19 cellular contexts compared by ENCODE assay signal in the genomic region with DNA sequence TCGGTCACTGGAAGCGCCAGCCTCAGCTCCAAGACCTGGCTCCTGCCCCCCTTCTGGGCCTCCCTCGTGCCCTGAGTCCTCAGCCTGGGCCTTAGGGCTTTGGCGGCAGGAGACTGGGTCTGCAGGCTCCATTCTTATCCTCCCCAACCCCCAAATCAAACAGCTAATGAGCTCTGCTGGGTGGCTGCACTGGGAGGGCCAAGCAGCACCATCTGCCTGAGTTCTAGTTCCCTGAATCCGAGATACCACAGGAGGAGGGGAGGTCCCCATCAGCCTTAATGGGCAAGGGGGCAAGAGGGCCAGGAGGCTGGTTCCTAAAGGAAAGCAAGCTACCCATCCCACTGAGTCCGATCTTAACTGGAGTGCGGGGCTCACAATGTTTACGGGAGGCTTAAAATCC. TPM values are rescaled to one million over a fixed set of nuclear protein-coding genes. Genes with fewer than 3 reads are reported as not detected.
DNase-seq lines count a peak whose midpoint lies in the region; ATAC-seq lines count a peak whose summit lies in the region.
"Had no signal": no experiment of that assay in that cellular context is flagged by ENCODE, and none has a peak within 500 bp of the region (broad histone marks: within the 10 kb centered on the region; RNA-seq: fewer than 3 reads in every experiment).

No MANE protein-coding gene starts in this region.

- DNase-seq in DMS 273 treated with DMSO at 0.1 percent for 48 hours (lab: John Stamatoyannopoulos, UW), result peak; percentile 44
- peak; percentile 61 for DNase-seq in H7
- peak; percentile 62 for DNase-seq in NCI-H510A (lab: John Stamatoyannopoulos, UW)
- DNase-seq: activated CD4-positive, alpha-beta T cell treated with anti-CD3 and anti-CD28 coated beads, Interleukin-2, amount 50 U/mL, for 4 hours; activated naive CD4-positive, alpha-beta T cell treated with anti-CD3 and anti-CD28 coated beads, Interleukin-2, amount 10 ng/mL, durations not matched to agents 7 days and 5 days; Calu3; left colon; RPMI8226; stimulated activated CD4-positive, alpha-beta T cell treated with anti-CD3 and anti-CD28 coated beads, Interleukin-12 subunit alpha, Interleukin-12 subunit beta, amount 100 ng/mL, for 4 hours had no signal

- H3K36me3 ChIP-seq in H7 (replicated peaks; ENCODE audit: control insufficient read depth, insufficient read depth, low read length), result no peaks in the 10 kb centered on the region
- no peaks in the 10 kb centered on the region for H3K36me3 ChIP-seq in iPS-15b (ENCODE audit: control insufficient read depth, insufficient read depth, low read length)

- H3K9me3 ChIP-seq in iPS-15b (ENCODE audit: control insufficient read depth, insufficient read depth, low read length), result no peaks in the 10 kb centered on the region

- H3K4me3 Mint-ChIP-seq in stimulated activated memory B cell treated with anti-CD40 and anti-IgM and Interleukin-4, amounts not matched to agents 10 μg/mL and 1 μg/mL and 100 μg/mL, for 72 hours, result no peak overlapping the region
- H3K4me3 Mint-ChIP-seq: activated naive CD4-positive, alpha-beta T cell treated with anti-CD3 and anti-CD28 coated beads, Interleukin-2, amount 10 ng/mL, durations not matched to agents 7 days and 5 days; nephron had no signal

- H3K4me1 ChIP-seq in iPS-15b (ENCODE audit: control insufficient read depth, insufficient read depth, low read length), result no peaks in the 10 kb centered on the region

- H3K27me3 ChIP-seq in H7 (ENCODE audit: control insufficient read depth, insufficient read depth, low read length), result no peaks in the 10 kb centered on the region
- no peaks in the 10 kb centered on the region for H3K27me3 ChIP-seq in iPS-15b (ENCODE audit: control insufficient read depth, insufficient read depth, low read length)

- no peaks in the 10 kb centered on the region for H3K9me3 Mint-ChIP-seq in stimulated activated memory B cell treated with anti-CD40 and anti-IgM and Interleukin-4, amounts not matched to agents 10 μg/mL and 1 μg/mL and 100 μg/mL, for 72 hours
- H3K9me3 Mint-ChIP-seq: activated naive CD4-positive, alpha-beta T cell treated with anti-CD3 and anti-CD28 coated beads, Interleukin-2, amount 10 ng/mL, durations not matched to agents 7 days and 5 days; nephron had no signal

- ATAC-seq in HG02973 (IDR thresholded peaks at IDR 0.05; ENCODE audit: unreplicated experiment) (no peak), GM21390 (IDR thresholded peaks at IDR 0.05; ENCODE audit: unreplicated experiment) (no peak)
- ATAC-seq in stimulated activated memory B cell treated with anti-CD40 and anti-IgM and Interleukin-4, amounts not matched to agents 10 μg/mL and 1 μg/mL and 100 μg/mL, for 72 hours, result no peak
- ATAC-seq: left colon had no signal

- peak overlapping the region; percentile 24 for H3K9ac ChIP-seq in iPS-15b (ENCODE audit: low read depth, low read length)
- H3K9ac ChIP-seq: KMS-11 had no signal

- H3K4me1 Mint-ChIP-seq in stimulated activated memory B cell treated with anti-CD40 and anti-IgM and Interleukin-4, amounts not matched to agents 10 μg/mL and 1 μg/mL and 100 μg/mL, for 72 hours, result no peaks in the 10 kb centered on the region

- peaks cover 3% of the 10 kb centered on the region for H3K27me3 Mint-ChIP-seq in stimulated activated memory B cell treated with anti-CD40 and anti-IgM and Interleukin-4, amounts not matched to agents 10 μg/mL and 1 μg/mL and 100 μg/mL, for 72 hours

- H3K27ac Mint-ChIP-seq in stimulated activated memory B cell treated with anti-CD40 and anti-IgM and Interleukin-4, amounts not matched to agents 10 μg/mL and 1 μg/mL and 100 μg/mL, for 72 hours, result no peak overlapping the region
- H3K27ac Mint-ChIP-seq: activated naive CD4-positive, alpha-beta T cell treated with anti-CD3 and anti-CD28 coated beads, Interleukin-2, amount 10 ng/mL, durations not matched to agents 7 days and 5 days; nephron had no signal

- no peak overlapping the region for H3K4me3 ChIP-seq in H7 (ENCODE audit: insufficient read depth, low read depth, low read length)
- no peak overlapping the region for H3K4me3 ChIP-seq in iPS-15b (ENCODE audit: low read depth, low read length)
- H3K4me3 ChIP-seq: coronary artery had no signal

- no peaks in the 10 kb centered on the region for H3K36me3 Mint-ChIP-seq in stimulated activated memory B cell treated with anti-CD40 and anti-IgM and Interleukin-4, amounts not matched to agents 10 μg/mL and 1 μg/mL and 100 μg/mL, for 72 hours
- H3K36me3 Mint-ChIP-seq: activated naive CD4-positive, alpha-beta T cell treated with anti-CD3 and anti-CD28 coated beads, Interleukin-2, amount 10 ng/mL, durations not matched to agents 7 days and 5 days had no signal

RNA-seq across cellular contexts. Expression of a gene that starts 52.9 kb away (rescaled TPM):
- 0.17 and 0.26 TPM in 2 replicates for total RNA-seq in H7 (2014; rRNA removed; shearing (Covaris generic))
- total RNA-seq: Calu3, fibroblast of villous mesenchyme, HT-29, pulmonary artery endothelial cell had no signal
